ENCODE assay signal across 1 cellular context in the genomic region with DNA sequence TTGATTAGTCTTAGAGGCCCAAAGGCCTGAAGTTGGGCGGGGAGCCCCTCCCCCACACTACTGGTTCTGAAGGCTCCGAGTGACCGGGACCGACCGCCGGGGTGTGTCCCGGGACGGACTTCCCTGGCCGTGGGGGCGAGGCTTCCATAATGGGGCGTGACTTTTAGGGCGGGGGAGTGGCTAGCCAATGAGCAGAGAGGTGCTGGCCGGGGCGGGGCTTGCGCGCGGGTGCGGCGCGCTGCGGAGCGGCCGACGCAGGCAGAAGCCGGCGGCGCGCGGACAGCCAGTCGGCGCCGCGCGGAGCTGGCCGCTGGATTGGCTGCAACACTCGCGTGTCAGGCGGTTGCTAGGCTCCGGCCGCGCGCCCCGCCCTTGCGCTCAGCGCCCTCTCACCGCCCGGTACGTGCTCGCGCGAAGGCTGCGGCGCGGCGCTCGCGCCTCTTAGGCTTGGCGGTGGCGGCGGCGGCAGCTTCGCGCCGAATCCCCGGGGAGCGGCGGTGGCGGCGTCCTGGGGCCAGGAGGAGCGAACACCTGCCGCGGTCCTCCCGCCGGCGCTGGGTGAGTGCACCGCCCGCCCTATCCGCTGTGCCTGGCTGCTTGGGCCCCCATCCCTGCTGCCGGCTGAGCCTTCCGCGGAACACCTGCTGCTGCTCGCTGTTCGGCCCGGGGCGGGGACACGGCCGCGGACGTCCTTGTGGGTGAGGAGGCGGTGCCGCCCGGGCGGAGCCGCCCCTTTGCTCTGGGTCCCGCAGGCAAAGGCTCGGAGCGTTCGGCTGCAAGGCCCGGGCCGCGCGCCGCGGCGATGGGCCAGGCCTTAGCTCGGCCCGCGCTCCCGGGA.
TF ChIP-seq lines count a peak whose summit lies in the region.

A gene (plus strand): TSS at position 392 of the 838 bp plus-strand sequence. CDS start 40,268 bp downstream, outside the sequence.

TF ChIP-seq in HEK293, 187 proteins besides CTCF, POLR2A, EP300 and RAD21 (continued from another document):
- TF ChIP-seq, protein P1, sequence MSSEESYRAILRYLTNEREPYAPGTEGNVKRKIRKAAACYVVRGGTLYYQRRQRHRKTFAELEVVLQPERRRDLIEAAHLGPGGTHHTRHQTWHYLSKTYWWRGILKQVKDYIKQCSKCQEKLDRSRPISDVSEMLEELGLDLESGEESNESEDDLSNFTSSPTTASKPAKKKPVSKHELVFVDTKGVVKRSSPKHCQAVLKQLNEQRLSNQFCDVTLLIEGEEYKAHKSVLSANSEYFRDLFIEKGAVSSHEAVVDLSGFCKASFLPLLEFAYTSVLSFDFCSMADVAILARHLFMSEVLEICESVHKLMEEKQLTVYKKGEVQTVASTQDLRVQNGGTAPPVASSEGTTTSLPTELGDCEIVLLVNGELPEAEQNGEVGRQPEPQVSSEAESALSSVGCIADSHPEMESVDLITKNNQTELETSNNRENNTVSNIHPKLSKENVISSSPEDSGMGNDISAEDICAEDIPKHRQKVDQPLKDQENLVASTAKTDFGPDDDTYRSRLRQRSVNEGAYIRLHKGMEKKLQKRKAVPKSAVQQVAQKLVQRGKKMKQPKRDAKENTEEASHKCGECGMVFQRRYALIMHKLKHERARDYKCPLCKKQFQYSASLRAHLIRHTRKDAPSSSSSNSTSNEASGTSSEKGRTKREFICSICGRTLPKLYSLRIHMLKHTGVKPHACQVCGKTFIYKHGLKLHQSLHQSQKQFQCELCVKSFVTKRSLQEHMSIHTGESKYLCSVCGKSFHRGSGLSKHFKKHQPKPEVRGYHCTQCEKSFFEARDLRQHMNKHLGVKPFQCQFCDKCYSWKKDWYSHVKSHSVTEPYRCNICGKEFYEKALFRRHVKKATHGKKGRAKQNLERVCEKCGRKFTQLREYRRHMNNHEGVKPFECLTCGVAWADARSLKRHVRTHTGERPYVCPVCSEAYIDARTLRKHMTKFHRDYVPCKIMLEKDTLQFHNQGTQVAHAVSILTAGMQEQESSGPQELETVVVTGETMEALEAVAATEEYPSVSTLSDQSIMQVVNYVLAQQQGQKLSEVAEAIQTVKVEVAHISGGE (tag by site-specific recombination; conservative IDR thresholded peaks at IDR 0.05; ENCODE audit: low read depth): peak; percentile 72
- TF ChIP-seq ZBTB17 (tag by site-specific recombination; IDR thresholded peaks at IDR 0.05) (0 out of 2 replicates have a peak, but pooled peaks have one; percentile 50), SP2 (tag by site-specific recombination; IDR thresholded peaks at IDR 0.05) (peak; percentile 76), ZNF677 (tag by site-specific recombination; IDR thresholded peaks at IDR 0.05) (peak; percentile 43; the same call in 1 of the 2 replicates), KLF8 (tag by site-specific recombination; IDR thresholded peaks at IDR 0.05) (peak; percentile 96), ZNF146 (tag by site-specific recombination; IDR thresholded peaks at IDR 0.05) (0 out of 2 replicates have a peak, but pooled peaks have one; percentile 3), ZNF24 (tag by site-specific recombination; IDR thresholded peaks at IDR 0.05) (no peak), ZNF544 (tag by site-specific recombination; IDR thresholded peaks at IDR 0.05) (no peak), ZNF473 (tag by site-specific recombination; IDR thresholded peaks at IDR 0.05) (no peak), ZFHX2 (tag by site-specific recombination; conservative IDR thresholded peaks at IDR 0.05) (peak; percentile 42; the same call in 1 of the 2 replicates), ZNF48 (tag by site-specific recombination; IDR thresholded peaks at IDR 0.05) (no peak), ZIC2 (tag by site-specific recombination; IDR thresholded peaks at IDR 0.05) (peak; percentile 84), ZBTB8A (tag by site-specific recombination; IDR thresholded peaks at IDR 0.05) (peak; percentile 91), KLF10 (tag by site-specific recombination; IDR thresholded peaks at IDR 0.05) (peak; percentile 90), SCRT2 (tag by site-specific recombination; IDR thresholded peaks at IDR 0.05) (peak; percentile 98), IKZF3 (tag by site-specific recombination; IDR thresholded peaks at IDR 0.05) (0 out of 2 replicates have a peak, but pooled peaks have one; percentile 32), ZBTB48 (tag by site-specific recombination; IDR thresholded peaks at IDR 0.05) (no peak), YY2 (tag by site-specific recombination; IDR thresholded peaks at IDR 0.05) (peak; percentile 24; the same call in 1 of the 2 replicates), ZNF629 (tag by site-specific recombination; IDR thresholded peaks at IDR 0.05) (no peak), GLIS2 (tag by site-specific recombination; IDR thresholded peaks at IDR 0.05) (peak; percentile 15), MZF1 (tag by site-specific recombination; IDR thresholded peaks at IDR 0.05; ENCODE audit: borderline replicate concordance) (peak; percentile 50; the same call in 1 of the 2 replicates), EGR2 (tag by site-specific recombination; IDR thresholded peaks at IDR 0.05; ENCODE audit: low read depth) (no peak), ZFP69B (tag by site-specific recombination; IDR thresholded peaks at IDR 0.05) (peak; percentile 57; the same call in 1 of the 2 replicates), ZNF561 (tag by site-specific recombination; IDR thresholded peaks at IDR 0.05; ENCODE audit: borderline replicate concordance) (0 out of 2 replicates have a peak, but pooled peaks have one; percentile 66), ZNF585B (tag by site-specific recombination; IDR thresholded peaks at IDR 0.05) (peak; percentile 9; the same call in 1 of the 2 replicates), ZXDB (tag by site-specific recombination; IDR thresholded peaks at IDR 0.05) (peak; percentile 39; the same call in 1 of the 2 replicates), SP3 (tag by site-specific recombination; IDR thresholded peaks at IDR 0.05) (peak; percentile 80), ZNF654 (tag by site-specific recombination; IDR thresholded peaks at IDR 0.05; ENCODE audit: low read depth) (no peak), KLF9 (tag by site-specific recombination; IDR thresholded peaks at IDR 0.05; ENCODE audit: low read depth) (peak; percentile 81), ZNF76 (tag by site-specific recombination; IDR thresholded peaks at IDR 0.05; ENCODE audit: borderline replicate concordance, low read depth) (peak; percentile 42; the same call in 1 of the 2 replicates), ZNF324 (tag by site-specific recombination; IDR thresholded peaks at IDR 0.05) (no peak), ZBTB20 (tag by site-specific recombination; IDR thresholded peaks at IDR 0.05) (peak; percentile 92), KLF16 (tag by site-specific recombination; IDR thresholded peaks at IDR 0.05) (peak; percentile 28; the same call in 1 of the 2 replicates), ZNF423 (tag by site-specific recombination; IDR thresholded peaks at IDR 0.05) (peak; percentile 68), ZSCAN30 (tag by site-specific recombination; IDR thresholded peaks at IDR 0.05) (peak; percentile 79; the same call in 1 of the 2 replicates), ZNF341 (tag by site-specific recombination; IDR thresholded peaks at IDR 0.05; ENCODE audit: low read depth) (peak; percentile 88)
- TF ChIP-seq, protein P2, sequence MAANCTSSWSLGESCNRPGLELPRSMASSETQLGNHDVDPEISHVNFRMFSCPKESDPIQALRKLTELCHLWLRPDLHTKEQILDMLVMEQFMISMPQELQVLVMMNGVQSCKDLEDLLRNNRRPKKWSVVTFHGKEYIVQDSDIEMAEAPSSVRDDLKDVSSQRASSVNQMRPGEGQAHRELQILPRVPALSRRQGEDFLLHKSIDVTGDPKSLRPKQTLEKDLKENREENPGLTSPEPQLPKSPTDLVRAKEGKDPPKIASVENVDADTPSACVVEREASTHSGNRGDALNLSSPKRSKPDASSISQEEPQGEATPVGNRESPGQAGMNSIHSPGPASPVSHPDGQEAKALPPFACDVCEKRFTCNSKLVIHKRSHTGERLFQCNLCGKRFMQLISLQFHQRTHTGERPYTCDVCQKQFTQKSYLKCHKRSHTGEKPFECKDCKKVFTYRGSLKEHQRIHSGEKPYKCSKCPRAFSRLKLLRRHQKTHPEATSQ (tag by site-specific recombination; IDR thresholded peaks at IDR 0.05): peak; percentile 75; the same call in 1 of the 2 replicates
- TF ChIP-seq, protein P3, sequence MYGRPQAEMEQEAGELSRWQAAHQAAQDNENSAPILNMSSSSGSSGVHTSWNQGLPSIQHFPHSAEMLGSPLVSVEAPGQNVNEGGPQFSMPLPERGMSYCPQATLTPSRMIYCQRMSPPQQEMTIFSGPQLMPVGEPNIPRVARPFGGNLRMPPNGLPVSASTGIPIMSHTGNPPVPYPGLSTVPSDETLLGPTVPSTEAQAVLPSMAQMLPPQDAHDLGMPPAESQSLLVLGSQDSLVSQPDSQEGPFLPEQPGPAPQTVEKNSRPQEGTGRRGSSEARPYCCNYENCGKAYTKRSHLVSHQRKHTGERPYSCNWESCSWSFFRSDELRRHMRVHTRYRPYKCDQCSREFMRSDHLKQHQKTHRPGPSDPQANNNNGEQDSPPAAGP (tag by site-specific recombination; IDR thresholded peaks at IDR 0.05): no peak; the same call in 1 of the 2 replicates
- TF ChIP-seq, protein P4, sequence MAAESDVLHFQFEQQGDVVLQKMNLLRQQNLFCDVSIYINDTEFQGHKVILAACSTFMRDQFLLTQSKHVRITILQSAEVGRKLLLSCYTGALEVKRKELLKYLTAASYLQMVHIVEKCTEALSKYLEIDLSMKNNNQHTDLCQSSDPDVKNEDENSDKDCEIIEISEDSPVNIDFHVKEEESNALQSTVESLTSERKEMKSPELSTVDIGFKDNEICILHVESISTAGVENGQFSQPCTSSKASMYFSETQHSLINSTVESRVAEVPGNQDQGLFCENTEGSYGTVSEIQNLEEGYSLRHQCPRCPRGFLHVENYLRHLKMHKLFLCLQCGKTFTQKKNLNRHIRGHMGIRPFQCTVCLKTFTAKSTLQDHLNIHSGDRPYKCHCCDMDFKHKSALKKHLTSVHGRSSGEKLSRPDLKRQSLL (tag by site-specific recombination; IDR thresholded peaks at IDR 0.05): peak; percentile 20; the same call in 1 of the 2 replicates
- TF ChIP-seq, protein P5, sequence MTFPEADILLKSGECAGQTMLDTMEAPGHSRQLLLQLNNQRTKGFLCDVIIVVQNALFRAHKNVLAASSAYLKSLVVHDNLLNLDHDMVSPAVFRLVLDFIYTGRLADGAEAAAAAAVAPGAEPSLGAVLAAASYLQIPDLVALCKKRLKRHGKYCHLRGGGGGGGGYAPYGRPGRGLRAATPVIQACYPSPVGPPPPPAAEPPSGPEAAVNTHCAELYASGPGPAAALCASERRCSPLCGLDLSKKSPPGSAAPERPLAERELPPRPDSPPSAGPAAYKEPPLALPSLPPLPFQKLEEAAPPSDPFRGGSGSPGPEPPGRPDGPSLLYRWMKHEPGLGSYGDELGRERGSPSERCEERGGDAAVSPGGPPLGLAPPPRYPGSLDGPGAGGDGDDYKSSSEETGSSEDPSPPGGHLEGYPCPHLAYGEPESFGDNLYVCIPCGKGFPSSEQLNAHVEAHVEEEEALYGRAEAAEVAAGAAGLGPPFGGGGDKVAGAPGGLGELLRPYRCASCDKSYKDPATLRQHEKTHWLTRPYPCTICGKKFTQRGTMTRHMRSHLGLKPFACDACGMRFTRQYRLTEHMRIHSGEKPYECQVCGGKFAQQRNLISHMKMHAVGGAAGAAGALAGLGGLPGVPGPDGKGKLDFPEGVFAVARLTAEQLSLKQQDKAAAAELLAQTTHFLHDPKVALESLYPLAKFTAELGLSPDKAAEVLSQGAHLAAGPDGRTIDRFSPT (tag by site-specific recombination; IDR thresholded peaks at IDR 0.05): peak; percentile 36; the same call in 1 of the 2 replicates
- TF ChIP-seq, protein P6, sequence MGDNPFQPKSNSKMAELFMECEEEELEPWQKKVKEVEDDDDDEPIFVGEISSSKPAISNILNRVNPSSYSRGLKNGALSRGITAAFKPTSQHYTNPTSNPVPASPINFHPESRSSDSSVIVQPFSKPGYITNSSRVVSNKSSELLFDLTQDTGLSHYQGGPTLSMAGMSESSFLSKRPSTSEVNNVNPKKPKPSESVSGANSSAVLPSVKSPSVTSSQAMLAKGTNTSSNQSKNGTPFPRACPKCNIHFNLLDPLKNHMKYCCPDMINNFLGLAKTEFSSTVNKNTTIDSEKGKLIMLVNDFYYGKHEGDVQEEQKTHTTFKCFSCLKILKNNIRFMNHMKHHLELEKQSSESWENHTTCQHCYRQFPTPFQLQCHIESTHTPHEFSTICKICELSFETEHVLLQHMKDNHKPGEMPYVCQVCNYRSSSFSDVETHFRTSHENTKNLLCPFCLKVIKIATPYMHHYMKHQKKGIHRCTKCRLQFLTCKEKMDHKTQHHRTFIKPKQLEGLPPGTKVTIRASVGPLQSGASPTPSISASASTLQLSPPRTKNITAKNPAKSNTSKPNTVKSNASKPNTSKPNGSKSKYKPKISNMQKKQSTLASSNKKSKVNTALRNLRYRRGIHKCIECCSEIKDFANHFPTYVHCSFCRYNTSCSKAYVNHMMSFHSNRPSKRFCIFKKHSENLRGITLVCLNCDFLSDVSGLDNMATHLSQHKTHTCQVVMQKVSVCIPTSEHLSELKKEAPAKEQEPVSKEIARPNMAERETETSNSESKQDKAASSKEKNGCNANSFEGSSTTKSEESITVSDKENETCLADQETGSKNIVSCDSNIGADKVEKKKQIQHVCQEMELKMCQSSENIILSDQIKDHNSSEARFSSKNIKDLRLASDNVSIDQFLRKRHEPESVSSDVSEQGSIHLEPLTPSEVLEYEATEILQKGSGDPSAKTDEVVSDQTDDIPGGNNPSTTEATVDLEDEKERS (tag by site-specific recombination; IDR thresholded peaks at IDR 0.05): no peak
- TF ChIP-seq, protein P7, sequence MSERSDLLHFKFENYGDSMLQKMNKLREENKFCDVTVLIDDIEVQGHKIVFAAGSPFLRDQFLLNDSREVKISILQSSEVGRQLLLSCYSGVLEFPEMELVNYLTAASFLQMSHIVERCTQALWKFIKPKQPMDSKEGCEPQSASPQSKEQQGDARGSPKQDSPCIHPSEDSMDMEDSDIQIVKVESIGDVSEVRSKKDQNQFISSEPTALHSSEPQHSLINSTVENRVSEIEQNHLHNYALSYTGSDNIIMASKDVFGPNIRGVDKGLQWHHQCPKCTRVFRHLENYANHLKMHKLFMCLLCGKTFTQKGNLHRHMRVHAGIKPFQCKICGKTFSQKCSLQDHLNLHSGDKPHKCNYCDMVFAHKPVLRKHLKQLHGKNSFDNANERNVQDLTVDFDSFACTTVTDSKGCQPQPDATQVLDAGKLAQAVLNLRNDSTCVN (tag by site-specific recombination; optimal IDR thresholded peaks at IDR 0.05): peak; percentile 92
- TF ChIP-seq, protein P8, sequence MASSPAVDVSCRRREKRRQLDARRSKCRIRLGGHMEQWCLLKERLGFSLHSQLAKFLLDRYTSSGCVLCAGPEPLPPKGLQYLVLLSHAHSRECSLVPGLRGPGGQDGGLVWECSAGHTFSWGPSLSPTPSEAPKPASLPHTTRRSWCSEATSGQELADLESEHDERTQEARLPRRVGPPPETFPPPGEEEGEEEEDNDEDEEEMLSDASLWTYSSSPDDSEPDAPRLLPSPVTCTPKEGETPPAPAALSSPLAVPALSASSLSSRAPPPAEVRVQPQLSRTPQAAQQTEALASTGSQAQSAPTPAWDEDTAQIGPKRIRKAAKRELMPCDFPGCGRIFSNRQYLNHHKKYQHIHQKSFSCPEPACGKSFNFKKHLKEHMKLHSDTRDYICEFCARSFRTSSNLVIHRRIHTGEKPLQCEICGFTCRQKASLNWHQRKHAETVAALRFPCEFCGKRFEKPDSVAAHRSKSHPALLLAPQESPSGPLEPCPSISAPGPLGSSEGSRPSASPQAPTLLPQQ (tag by site-specific recombination; IDR thresholded peaks at IDR 0.05): peak; percentile 81
